Comparison of ENCODE assay signal across 27 cellular contexts in genomic region chr4:186260504-186261448, GRCh38. TPM values are rescaled to one million over a fixed set of nuclear protein-coding genes. Genes with fewer than 3 reads are reported as not detected.
DNase-seq lines count a peak whose midpoint lies in the region; ATAC-seq, FAIRE-seq and TF ChIP-seq lines count a peak whose summit lies in the region.
"Had no signal": no experiment of that assay in that cellular context is flagged by ENCODE, and none has a peak within 500 bp of the region (broad histone marks: within the 10 kb centered on the region; RNA-seq: fewer than 3 reads in every experiment).

No MANE protein-coding gene starts in this region.

- dilution Hi-C loops in mammary epithelial cell (cut with HindIII; ENCODE audit: low sequenced_read_pairs), result no loop called here

- H3K9me2 ChIP-seq in OCI-LY7 (ENCODE audit: insufficient read depth, low read length), result no peaks in the 10 kb centered on the region

- POLR2A ChIA-PET in OCI-LY7 (lab: Charles Lee), result no interaction called here

- H4K20me1 ChIP-seq in mammary epithelial cell (ENCODE audit: insufficient read depth, low read length), result no peaks in the 10 kb centered on the region
- no peaks in the 10 kb centered on the region for H4K20me1 ChIP-seq in OCI-LY7 (ENCODE audit: insufficient read depth, low read length)

- H3K9ac ChIP-seq in HUES64 (ENCODE audit: low read depth, low read length) (no peak overlapping the region), mammary epithelial cell (ENCODE audit: insufficient read depth, low read length) (no peak overlapping the region)
- H3K9ac ChIP-seq: parathyroid adenoma had no signal

- H3K27me3 ChIP-seq in HUES64 (ENCODE audit: insufficient read depth, low read length) (no peaks in the 10 kb centered on the region), mammary epithelial cell (ENCODE audit: insufficient read depth, low read length) (no peaks in the 10 kb centered on the region), small intestine (ENCODE audit: control insufficient read depth in 2 of 2, insufficient read depth in 2 of 2, low read length in 2 of 2) (no peaks in the 10 kb centered on the region)

- 89% methylated on average over 11 of the region's 12 CpGs for WGBS in HUES64
- 37% methylated on average over 10 of the region's 12 CpGs for WGBS in mammary epithelial cell (ENCODE audit: low coverage, missing lambda C conversion rate)
- 15 to 58% (median 39%) methylated on average over 12 of the region's 12 CpGs for WGBS in small intestine, 3 donors

- peak; percentile 73 for ATAC-seq in left lobe of liver
- ATAC-seq in GM21360 (IDR thresholded peaks at IDR 0.05; ENCODE audit: unreplicated experiment), result no peak
- ATAC-seq: CD8-positive, alpha-beta T cell; natural killer cell; PC-3; stimulated activated effector memory CD8-positive, alpha-beta T cell treated with anti-CD3 and anti-CD28 coated beads, Interleukin-12 subunit alpha, Interleukin-12 subunit beta, amount 100 ng/mL, for 72 hours; T-cell had no signal

- H3K36me3 ChIP-seq in HUES64 (ENCODE audit: insufficient read depth, low read length) (no peaks in the 10 kb centered on the region), mammary epithelial cell (ENCODE audit: insufficient read depth, low read length) (no peaks in the 10 kb centered on the region), small intestine (ENCODE audit: control insufficient read depth in 2 of 2, insufficient read depth in 2 of 2, low read length in 2 of 2) (no peaks in the 10 kb centered on the region), OCI-LY7 (ENCODE audit: insufficient read depth, low read length) (no peaks in the 10 kb centered on the region)

- H2AFZ ChIP-seq in mammary epithelial cell (ENCODE audit: low read depth, low read length) (no peak overlapping the region), OCI-LY7 (ENCODE audit: low read length) (no peak overlapping the region)
- H2AFZ ChIP-seq: parathyroid adenoma had no signal

- H3K9me3 ChIP-seq in HUES64 (ENCODE audit: insufficient read depth, low read depth, low read length), result no peaks in the 10 kb centered on the region
- no peaks in the 10 kb centered on the region for H3K9me3 ChIP-seq in mammary epithelial cell (replicated peaks; ENCODE audit: insufficient read depth, low read length)
- no peaks in the 10 kb centered on the region for H3K9me3 ChIP-seq in small intestine (ENCODE audit: control insufficient read depth, low read depth)
- H3K9me3 ChIP-seq in OCI-LY7 (ENCODE audit: low read length), result no peaks in the 10 kb centered on the region

- in situ Hi-C loops in mammary epithelial cell (cut with MboI; ENCODE audit: low sequenced_read_pairs in 2 of 2), result no loop called here

- H3K4me3 ChIP-seq in HUES64 (ENCODE audit: low read length) (no peak overlapping the region), mammary epithelial cell (replicated peaks in 1 of 3; ENCODE audit: insufficient read depth in 1 of 3, low read depth in 2 of 3, low read length in 3 of 3) (no peak overlapping the region), small intestine (ENCODE audit: low read depth in 1 of 2, low read length in 2 of 2) (no peak overlapping the region), OCI-LY7 (ENCODE audit: low read depth, low read length, poor library complexity, severe bottlenecking) (no peak overlapping the region)

- BruUV-seq in mammary epithelial cell (replicated peaks; lab: Mats Ljungman, UMichigan), result no TSS peak
- no TSS peak for BruUV-seq in OCI-LY7 (replicated peaks; lab: Mats Ljungman, UMichigan)

- H3K4me1 ChIP-seq in HUES64 (ENCODE audit: insufficient read depth, low read length), result peaks cover 28% of the 10 kb centered on the region
- H3K4me1 ChIP-seq in mammary epithelial cell (ENCODE audit: insufficient read depth, low read length), result no peaks in the 10 kb centered on the region
- H3K4me1 ChIP-seq in small intestine (ENCODE audit: control insufficient read depth in 2 of 2, insufficient read depth in 1 of 2, low read depth in 1 of 2, low read length in 1 of 2), result peaks cover 0 to 3% of the 10 kb centered on the region in 2 donors
- H3K4me1 ChIP-seq in OCI-LY7 (ENCODE audit: insufficient read depth, low read length, poor library complexity, severe bottlenecking), result peaks cover 8% of the 10 kb centered on the region
- H3K4me1 ChIP-seq: parathyroid adenoma had no signal

- CTCF ChIA-PET in mammary epithelial cell (lab: Charles Lee; ENCODE audit: low non-redundant PET) (no interaction called here), OCI-LY7 (lab: Charles Lee; ENCODE audit: unreplicated experiment) (no interaction called here)

- DNase-seq in mammary epithelial cell (peak; percentile 45), left lobe of liver (ENCODE audit: low spot score) (peak; percentile 96), small intestine (peak; percentile 86), OCI-LY7 (ENCODE audit: low spot score) (no peak), NCI-H1048 (lab: John Stamatoyannopoulos, UW) (no peak)
- DNase-seq: activated CD4-positive, CD25-positive, alpha-beta regulatory T cell treated with anti-CD3 and anti-CD28 coated beads, Interleukin-2, amount 50 U/mL, for 72 hours; activated naive CD4-positive, alpha-beta T cell treated with Interleukin-2 at 50 U/mL for 16 hours; activated T-cell treated with anti-CD3 and anti-CD28 coated beads, Interleukin-2, amount 50 U/mL, for 24 hours; amygdala; CD8-positive, alpha-beta T cell; DMS79; erythroblast; Kasumi-1; mesendoderm; natural killer cell; NCI-H1105 treated with DMSO at 0.1 percent for 48 hours; NCI-H2081; PC-3; stimulated activated CD4-positive, alpha-beta T cell treated with anti-CD3 and anti-CD28 coated beads, Interleukin-2, amount 100 ng/mL, for 24 hours; T-cell had no signal

- no peaks in the 10 kb centered on the region for H3K79me2 ChIP-seq in mammary epithelial cell (ENCODE audit: insufficient read depth, low read length)
- no peaks in the 10 kb centered on the region for H3K79me2 ChIP-seq in OCI-LY7 (ENCODE audit: insufficient read depth, low read depth, low read length)
- H3K79me2 ChIP-seq: parathyroid adenoma had no signal

- intact Hi-C loops in mammary epithelial cell (cut with micrococcal nuclease) (no loop called here), OCI-LY7 (cut with micrococcal nuclease; ENCODE audit: unreplicated experiment) (no loop called here)

- TF ChIP-seq CTCF in mammary epithelial cell (conservative IDR thresholded peaks at IDR 0.05 in 1 of 2, IDR thresholded peaks at IDR 0.05 in 1 of 2; ENCODE audit: extremely low read depth in 1 of 2, insufficient read depth in 1 of 2, low read depth in 1 of 2, low read length in 2 of 2), result no peak
- no peak for TF ChIP-seq CTCF in OCI-LY7 (conservative IDR thresholded peaks at IDR 0.05; ENCODE audit: low read length)

- peak overlapping the region; percentile 30; the same call in 1 of the 2 replicates for H3K27ac ChIP-seq in HUES64 (ENCODE audit: low read depth, low read length)
- no peak overlapping the region for H3K27ac ChIP-seq in mammary epithelial cell (ENCODE audit: insufficient read depth, low read depth, low read length)
- peak overlapping the region; percentile 71 to 79 for H3K27ac ChIP-seq in small intestine (ENCODE audit: low read depth in 1 of 2, low read length in 1 of 2)
- H3K27ac ChIP-seq in OCI-LY7 (ENCODE audit: low read depth, low read length, poor library complexity, severe bottlenecking), result no peak overlapping the region
- H3K27ac ChIP-seq: parathyroid adenoma had no signal

- no peak for FAIRE-seq in small intestine (lab: Jason Lieb, UNC)
- FAIRE-seq: keratinocyte had no signal

- H3K4me2 ChIP-seq in mammary epithelial cell (ENCODE audit: insufficient read depth, low read depth, low read length), result no peak overlapping the region
- no peak overlapping the region for H3K4me2 ChIP-seq in OCI-LY7 (ENCODE audit: low read length)

RNA-seq across cellular contexts. Expression of gene F11, which starts 5.2 kb away (rescaled TPM):
- polyA plus RNA-seq in HUES64 (2013, experiment 1 of 2), result 0.20 TPM
- 0.25 TPM for polyA plus RNA-seq in HUES64 (2013, experiment 2 of 2)
- total RNA-seq in mammary epithelial cell (not detected), left lobe of liver (171 TPM), OCI-LY7 (2022) (not detected in 2 replicates)
- polyA plus RNA-seq in mammary epithelial cell (not detected), small intestine (10 to 100 TPM in 2 of 3 donors, 1 to 10 TPM in 1; 4.2 to 25.1 (median 19.5) TPM)
- polyA minus RNA-seq in mammary epithelial cell, result not detected
- total RNA-seq in OCI-LY7 (2014; rRNA removed; shearing (Covaris generic)), result not detected in 2 replicates
- total RNA-seq: CD8-positive, alpha-beta T cell; HT1080; PC-3; skeletal muscle tissue had no signal
- polyA plus RNA-seq: keratinocyte had no signal

RNA-seq across cellular contexts. Expression of gene KLKB1, which starts 33.5 kb away (rescaled TPM):
- 6.3 TPM for polyA plus RNA-seq in HUES64 (2013, experiment 1 of 2)
- 5.5 TPM for polyA plus RNA-seq in HUES64 (2013, experiment 2 of 2)
- not detected for total RNA-seq in mammary epithelial cell
- polyA plus RNA-seq in mammary epithelial cell, result not detected
- not detected for polyA minus RNA-seq in mammary epithelial cell
- 102 TPM for total RNA-seq in left lobe of liver
- 10 to 100 TPM in 2 of 3 donors, 1 to 10 TPM in 1; 1.2 to 25.0 (median 17.0) TPM for polyA plus RNA-seq in small intestine
- 0.57 TPM in 1 of 2 replicates, not detected in the other for total RNA-seq in OCI-LY7 (2014; rRNA removed; shearing (Covaris generic))
- 0.24 TPM in 1 of 2 replicates, not detected in the other for total RNA-seq in OCI-LY7 (2022)
- total RNA-seq: HT1080, PC-3 had no signal

Comparison
In these comparisons a context has a peak if more than half of its experiments do, and no peak if none do; other contexts are left out.
1. H3K27ac ChIP-seq: peak in HUES64 (single experiment) and small intestine (2 of 2); none in mammary epithelial cell (single experiment) and OCI-LY7 (single experiment).
2. DNase-seq: peak in mammary epithelial cell (single experiment), left lobe of liver (single experiment) and small intestine (single experiment); none in OCI-LY7 (single experiment) and NCI-H1048 (single experiment).
3. RNA of gene F11, which starts 5.2 kb away (total RNA-seq): 171 TPM in left lobe of liver (single experiment); not detected in mammary epithelial cell and not detected in OCI-LY7; every median in the first group is over 100 times any median in the second.
4. RNA of gene KLKB1, which starts 33.5 kb away (total RNA-seq): 102 TPM in left lobe of liver (single experiment); not detected in mammary epithelial cell and 0.24 to 0.57 TPM in OCI-LY7; every median in the first group is over 10 times any median in the second.